1 cellular context compared by ENCODE assay signal in the genomic region with DNA sequence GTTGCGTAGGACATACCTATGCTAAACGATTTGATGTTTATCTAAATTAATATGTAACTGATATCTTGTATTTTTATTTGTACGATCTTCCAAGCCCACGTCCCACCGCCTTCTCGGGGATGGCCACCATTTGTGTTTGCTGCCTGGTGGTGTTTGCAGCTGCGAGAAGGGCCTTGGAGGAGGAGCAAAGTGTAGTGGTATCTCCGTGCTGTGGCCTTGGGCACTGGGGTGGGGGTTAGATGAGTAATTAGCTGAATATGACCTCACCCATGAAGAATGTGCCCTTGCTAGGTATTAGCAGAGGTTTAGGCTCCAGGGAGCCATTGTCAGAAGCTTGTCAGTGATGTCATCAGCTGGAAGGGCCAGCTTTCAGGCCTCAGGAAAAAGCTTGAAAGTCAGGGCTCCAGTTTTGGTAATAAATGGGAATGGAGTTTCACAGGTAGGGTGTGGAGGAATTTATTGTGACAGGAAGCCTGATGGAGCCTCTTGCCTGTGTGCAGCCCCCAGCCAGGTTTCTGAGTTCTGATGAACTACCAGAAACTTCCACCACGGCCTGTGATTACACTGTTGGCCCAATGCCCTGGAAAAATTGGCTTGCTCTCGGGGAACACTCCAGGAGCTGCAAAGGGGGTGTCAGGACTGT.
TF ChIP-seq lines count a peak whose summit lies in the region.

No MANE protein-coding gene starts in this region.

TF ChIP-seq in K562, 482 proteins besides CTCF, POLR2A, EP300 and RAD21 (continued from another document):
- TF ChIP-seq TEAD4 (IDR thresholded peaks at IDR 0.05; ENCODE audit: low read length) (peak; percentile 29; the same call in 1 of the 2 replicates), TEAD4 (CRISPR knock-in tag; IDR thresholded peaks at IDR 0.05; ENCODE audit: borderline replicate concordance) (no peak), JUND (IDR thresholded peaks at IDR 0.05; ENCODE audit: borderline replicate concordance, low read depth, low read length) (peak; percentile 92), JUND (tag; IDR thresholded peaks at IDR 0.05; ENCODE audit: borderline replicate concordance, low read depth, low read length) (peak; percentile 91), MTA2 (IDR thresholded peaks at IDR 0.05; ENCODE audit: low read depth) (no peak), ATF7 (IDR thresholded peaks at IDR 0.05) (peak; percentile 93), WHSC1 (IDR thresholded peaks at IDR 0.05; ENCODE audit: low read length) (no peak), SMARCA4 (IDR thresholded peaks at IDR 0.05) (peak; percentile 54; the same call in 1 of the 2 replicates), CREM (IDR thresholded peaks at IDR 0.05; ENCODE audit: low read depth) (peak; percentile 31; the same call in 1 of the 2 replicates), SMARCE1 (IDR thresholded peaks at IDR 0.05) (peak; percentile 48; the same call in 1 of the 2 replicates), FOXJ3 (CRISPR knock-in tag; IDR thresholded peaks at IDR 0.05) (no peak), TEAD1 (CRISPR knock-in tag; IDR thresholded peaks at IDR 0.05) (peak; percentile 77 to 80; a peak in 3 of 4 replicates), HNRNPL (IDR thresholded peaks at IDR 0.05; ENCODE audit: low read depth, low read length) (no peak), ATF1 (CRISPR knock-in tag; IDR thresholded peaks at IDR 0.05) (no peak), ATF1 (tag; IDR thresholded peaks at IDR 0.05) (peak; percentile 31; the same call in 1 of the 2 replicates), ATF3 (IDR thresholded peaks at IDR 0.05) (peak; percentile 95), ATF3 (CRISPR knock-in tag; conservative IDR thresholded peaks at IDR 0.05) (no peak), FOSL1 (tag; conservative IDR thresholded peaks at IDR 0.05) (peak; percentile 82), JUN (IDR thresholded peaks at IDR 0.05; ENCODE audit: borderline replicate concordance, low read depth, low read length) (peak; percentile 95), JUN (CRISPR knock-in tag; IDR thresholded peaks at IDR 0.05; ENCODE audit: borderline replicate concordance) (no peak), CEBPB (tag; IDR thresholded peaks at IDR 0.05) (no peak), CTBP1 (IDR thresholded peaks at IDR 0.05; ENCODE audit: borderline replicate concordance) (0 out of 2 replicates have a peak, but pooled peaks have one; percentile 25), ZNF668 (CRISPR knock-in tag; IDR thresholded peaks at IDR 0.05) (no peak), POLR2H (tag; IDR thresholded peaks at IDR 0.05; ENCODE audit: low read depth) (no peak), MLLT1 (IDR thresholded peaks at IDR 0.05) (0 out of 4 replicates have a peak, but pooled peaks of 1 of the 2 experiments have one; percentile 16), DPF2 (IDR thresholded peaks at IDR 0.05) (0 out of 2 replicates have a peak, but pooled peaks have one; percentile 15)
- TF ChIP-seq, protein P1, sequence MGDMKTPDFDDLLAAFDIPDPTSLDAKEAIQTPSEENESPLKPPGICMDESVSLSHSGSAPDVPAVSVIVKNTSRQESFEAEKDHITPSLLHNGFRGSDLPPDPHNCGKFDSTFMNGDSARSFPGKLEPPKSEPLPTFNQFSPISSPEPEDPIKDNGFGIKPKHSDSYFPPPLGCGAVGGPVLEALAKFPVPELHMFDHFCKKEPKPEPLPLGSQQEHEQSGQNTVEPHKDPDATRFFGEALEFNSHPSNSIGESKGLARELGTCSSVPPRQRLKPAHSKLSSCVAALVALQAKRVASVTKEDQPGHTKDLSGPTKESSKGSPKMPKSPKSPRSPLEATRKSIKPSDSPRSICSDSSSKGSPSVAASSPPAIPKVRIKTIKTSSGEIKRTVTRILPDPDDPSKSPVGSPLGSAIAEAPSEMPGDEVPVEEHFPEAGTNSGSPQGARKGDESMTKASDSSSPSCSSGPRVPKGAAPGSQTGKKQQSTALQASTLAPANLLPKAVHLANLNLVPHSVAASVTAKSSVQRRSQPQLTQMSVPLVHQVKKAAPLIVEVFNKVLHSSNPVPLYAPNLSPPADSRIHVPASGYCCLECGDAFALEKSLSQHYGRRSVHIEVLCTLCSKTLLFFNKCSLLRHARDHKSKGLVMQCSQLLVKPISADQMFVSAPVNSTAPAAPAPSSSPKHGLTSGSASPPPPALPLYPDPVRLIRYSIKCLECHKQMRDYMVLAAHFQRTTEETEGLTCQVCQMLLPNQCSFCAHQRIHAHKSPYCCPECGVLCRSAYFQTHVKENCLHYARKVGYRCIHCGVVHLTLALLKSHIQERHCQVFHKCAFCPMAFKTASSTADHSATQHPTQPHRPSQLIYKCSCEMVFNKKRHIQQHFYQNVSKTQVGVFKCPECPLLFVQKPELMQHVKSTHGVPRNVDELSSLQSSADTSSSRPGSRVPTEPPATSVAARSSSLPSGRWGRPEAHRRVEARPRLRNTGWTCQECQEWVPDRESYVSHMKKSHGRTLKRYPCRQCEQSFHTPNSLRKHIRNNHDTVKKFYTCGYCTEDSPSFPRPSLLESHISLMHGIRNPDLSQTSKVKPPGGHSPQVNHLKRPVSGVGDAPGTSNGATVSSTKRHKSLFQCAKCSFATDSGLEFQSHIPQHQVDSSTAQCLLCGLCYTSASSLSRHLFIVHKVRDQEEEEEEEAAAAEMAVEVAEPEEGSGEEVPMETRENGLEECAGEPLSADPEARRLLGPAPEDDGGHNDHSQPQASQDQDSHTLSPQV (IDR thresholded peaks at IDR 0.05): 0 out of 2 replicates have a peak, but pooled peaks have one; percentile 18
